ENCODE assay signal across 8 cellular contexts in the genomic region with DNA sequence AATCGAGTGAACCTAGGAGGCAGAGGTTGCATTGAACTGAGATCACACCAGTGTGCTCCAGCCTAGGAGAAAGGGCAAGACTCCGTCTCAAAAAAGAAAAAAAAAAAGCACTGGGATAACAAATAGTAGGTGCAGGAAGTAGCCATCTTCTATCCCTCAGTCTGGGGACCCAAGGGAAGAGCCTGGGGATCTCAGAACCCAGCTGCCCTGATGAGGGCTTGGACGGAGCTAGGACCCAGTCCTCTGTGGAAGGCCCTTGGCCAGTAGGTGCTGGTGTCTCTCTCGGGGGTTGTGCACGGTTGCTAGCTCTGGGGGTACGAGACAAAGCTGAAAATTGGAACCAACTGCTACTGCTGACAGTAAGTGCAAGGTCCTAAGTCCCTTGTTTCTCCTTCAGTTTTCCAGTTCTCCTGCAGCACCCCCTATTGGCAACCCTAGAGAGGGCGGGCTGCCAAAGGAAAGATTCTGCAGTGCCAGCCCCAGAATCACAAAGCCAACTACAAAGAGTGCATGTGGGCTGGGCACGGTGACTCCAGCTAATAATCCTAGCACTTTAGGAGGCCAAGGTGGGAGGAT. TPM values are rescaled to one million over a fixed set of nuclear protein-coding genes. Genes with fewer than 3 reads are reported as not detected.
DNase-seq lines count a peak whose midpoint lies in the region; ATAC-seq and TF ChIP-seq lines count a peak whose summit lies in the region.

No MANE protein-coding gene starts in this region.

- intact Hi-C loops in activated CD4-positive, alpha-beta T cell treated with anti-CD3 and anti-CD28 coated beads for 36 hours (cut with DNase I, micrococcal nuclease) = loop anchor here (1.0 to 10.0 kb wide), 4 partner anchors 198 to 277 kb away; a partner anchor contains a TSS
- intact Hi-C loops in activated naive CD4-positive, alpha-beta T cell treated with anti-CD3 and anti-CD28 coated beads for 36 hours (cut with micrococcal nuclease) = loop anchor here (2.0 kb wide), 2 partner anchors 202 to 278 kb away; no protein-coding TSS in a partner anchor
- intact Hi-C loops in head of caudate nucleus (cut with DNase I) (loop anchor here (5.0 kb wide), 1 partner anchor 210 kb away; a partner anchor contains a TSS), prostate gland (cut with DNase I) (loop anchor here (10.0 kb wide), 1 partner anchor 278 kb away; no protein-coding TSS in a partner anchor)

- POLR2A ChIA-PET in activated CD4-positive, alpha-beta T cell treated with anti-CD3 and anti-CD28 coated beads for 36 hours (lab: Charles Lee) = no interaction called here

- no peaks in the 10 kb centered on the region for H3K27me3 Mint-ChIP-seq in activated CD4-positive, alpha-beta T cell treated with anti-CD3 and anti-CD28 coated beads for 36 hours
- no peaks in the 10 kb centered on the region for H3K27me3 Mint-ChIP-seq in activated naive CD4-positive, alpha-beta T cell treated with anti-CD3 and anti-CD28 coated beads for 36 hours (ENCODE audit: low read depth)

- DNase-seq in activated CD4-positive, alpha-beta T cell treated with anti-CD3 and anti-CD28 coated beads for 36 hours = peak; percentile 70
- no peak for DNase-seq in activated CD4-positive, alpha-beta T cell treated with anti-CD3 and anti-CD28 coated beads for 1 hour
- DNase-seq in NCI-H460 (ENCODE audit: extremely low read depth, low read depth) (peak; percentile 30), head of caudate nucleus (peak; percentile 25 to 95 (median 83)), prostate gland (ENCODE audit: low spot score) (peak; percentile 49)
- peak; percentile 68 for DNase-seq in activated naive CD4-positive, alpha-beta T cell treated with anti-CD3 and anti-CD28 coated beads for 36 hours
- no peak for DNase-seq in NK-92 treated with Interleukin-12 subunit alpha and Interleukin-12 subunit beta, amount 100 ng/mL, for 24 hours (lab: John Stamatoyannopoulos, UW)

- H3K9me3 Mint-ChIP-seq in activated CD4-positive, alpha-beta T cell treated with anti-CD3 and anti-CD28 coated beads for 36 hours (ENCODE audit: low read depth) = no peaks in the 10 kb centered on the region
- H3K9me3 Mint-ChIP-seq in activated naive CD4-positive, alpha-beta T cell treated with anti-CD3 and anti-CD28 coated beads for 36 hours = no peaks in the 10 kb centered on the region

- peaks cover 7% of the 10 kb centered on the region for H3K36me3 Mint-ChIP-seq in activated CD4-positive, alpha-beta T cell treated with anti-CD3 and anti-CD28 coated beads for 36 hours (ENCODE audit: low read depth)
- H3K36me3 Mint-ChIP-seq in activated naive CD4-positive, alpha-beta T cell treated with anti-CD3 and anti-CD28 coated beads for 36 hours (ENCODE audit: low read depth) = no peaks in the 10 kb centered on the region

- no peaks in the 10 kb centered on the region for H3K36me3 ChIP-seq in prostate gland

- TF ChIP-seq POLR2A in prostate gland (IDR thresholded peaks at IDR 0.05) = no peak

- H3K27ac ChIP-seq in prostate gland = no peak overlapping the region

- TF ChIP-seq CTCF in prostate gland (IDR thresholded peaks at IDR 0.05) = peak; percentile 32 to 62 (median 58)

- CTCF ChIA-PET in activated CD4-positive, alpha-beta T cell treated with anti-CD3 and anti-CD28 coated beads for 36 hours (lab: Charles Lee) = interaction anchor here (0.6 to 2.4 kb wide), 6 partner anchors 25 to 368 kb away, joined by 3 to 13 read pairs (median 3); no protein-coding TSS in a partner anchor
- CTCF ChIA-PET in activated naive CD4-positive, alpha-beta T cell treated with anti-CD3 and anti-CD28 coated beads for 36 hours (lab: Charles Lee) = interaction anchor here (0.6 to 1.7 kb wide), 6 partner anchors 8 to 280 kb away, joined by 3 to 6 read pairs (median 4); no protein-coding TSS in a partner anchor

- no peaks in the 10 kb centered on the region for H3K4me1 ChIP-seq in prostate gland (replicated peaks)

- H3K4me1 Mint-ChIP-seq in activated CD4-positive, alpha-beta T cell treated with anti-CD3 and anti-CD28 coated beads for 36 hours = no peaks in the 10 kb centered on the region
- no peaks in the 10 kb centered on the region for H3K4me1 Mint-ChIP-seq in activated naive CD4-positive, alpha-beta T cell treated with anti-CD3 and anti-CD28 coated beads for 36 hours (ENCODE audit: low read depth)

- H3K4me3 ChIP-seq in prostate gland = no peak overlapping the region

- ATAC-seq in activated CD4-positive, alpha-beta T cell treated with anti-CD3 and anti-CD28 coated beads for 36 hours = peak; percentile 42
- no peak for ATAC-seq in HG03469 (IDR thresholded peaks at IDR 0.05; ENCODE audit: unreplicated experiment)

- H3K9me3 ChIP-seq in prostate gland = no peaks in the 10 kb centered on the region

- H3K27ac Mint-ChIP-seq in activated CD4-positive, alpha-beta T cell treated with anti-CD3 and anti-CD28 coated beads for 36 hours = no peak overlapping the region
- no peak overlapping the region for H3K27ac Mint-ChIP-seq in activated naive CD4-positive, alpha-beta T cell treated with anti-CD3 and anti-CD28 coated beads for 36 hours

- no peaks in the 10 kb centered on the region for H3K27me3 ChIP-seq in prostate gland (replicated peaks; ENCODE audit: insufficient read depth)

- H3K4me3 Mint-ChIP-seq in activated CD4-positive, alpha-beta T cell treated with anti-CD3 and anti-CD28 coated beads for 36 hours = no peak overlapping the region
- H3K4me3 Mint-ChIP-seq in activated naive CD4-positive, alpha-beta T cell treated with anti-CD3 and anti-CD28 coated beads for 36 hours = no peak overlapping the region

- 70% methylated on average over 8 of the region's 8 CpGs for WGBS in prostate gland

RNA-seq across cellular contexts. Expression of a gene that starts 57.6 kb away (rescaled TPM):
- 10 to 100 TPM; 12.3 to 13.5 TPM for total RNA-seq in activated CD4-positive, alpha-beta T cell treated with anti-CD3 and anti-CD28 coated beads for 36 hours
- total RNA-seq in NCI-H460 (2014; rRNA removed; shearing (Covaris generic)) = 10.9 and 15.2 TPM in 2 replicates
- 7.3 and 9.4 TPM in 2 replicates for polyA plus RNA-seq in NCI-H460 (2014; cell fraction: nucleus; rRNA removed)
- total RNA-seq in activated naive CD4-positive, alpha-beta T cell treated with anti-CD3 and anti-CD28 coated beads for 36 hours = 1 to 10 TPM; 6.1 to 6.2 TPM
- 10 to 100 TPM; 31.3 to 56.8 TPM for total RNA-seq in prostate gland

Comparison
In these comparisons a context has a peak if more than half of its experiments do, and no peak if none do; other contexts are left out.
1. DNase-seq: peak in activated CD4-positive, alpha-beta T cell treated with anti-CD3 and anti-CD28 coated beads for 36 hours (single experiment), NCI-H460 (single experiment), activated naive CD4-positive, alpha-beta T cell treated with anti-CD3 and anti-CD28 coated beads for 36 hours (single experiment), head of caudate nucleus (42 of 42) and prostate gland (single experiment); none in activated CD4-positive, alpha-beta T cell treated with anti-CD3 and anti-CD28 coated beads for 1 hour (single experiment) and NK-92 treated with Interleukin-12 subunit alpha and Interleukin-12 subunit beta, amount 100 ng/mL, for 24 hours (single experiment).